In the genomic region with DNA sequence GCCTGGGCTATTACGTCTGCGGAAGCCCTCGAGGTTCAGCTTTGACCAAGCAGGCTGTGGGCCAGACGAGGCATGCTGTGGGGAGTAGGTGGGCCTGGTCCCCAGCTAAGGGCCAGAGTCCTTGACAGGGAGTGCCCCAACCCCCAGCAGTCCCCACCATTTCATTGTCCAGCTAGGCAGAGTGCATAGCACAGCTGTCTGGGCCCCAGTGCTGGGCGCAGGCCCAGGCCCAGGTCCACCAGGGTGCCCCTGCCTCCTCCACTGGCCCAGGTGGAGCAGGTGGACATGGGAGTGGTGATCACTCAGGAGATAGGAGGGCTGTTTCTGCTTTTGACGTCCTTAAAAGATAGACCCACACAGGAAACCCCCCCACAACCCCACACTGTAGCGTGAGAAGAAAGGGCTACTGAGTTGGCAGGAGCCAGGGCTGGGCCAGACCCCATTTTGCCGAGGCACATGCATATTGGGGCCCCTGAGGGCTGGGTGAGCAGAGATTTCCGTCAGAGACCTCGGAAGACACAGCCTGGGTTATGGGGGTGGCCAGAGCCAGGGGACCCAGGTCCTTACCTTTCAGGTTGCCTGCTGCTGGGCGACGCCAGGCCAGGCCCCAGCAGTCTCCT, we compare ENCODE assay signal across 23 cellular contexts. TPM values are rescaled to one million over a fixed set of nuclear protein-coding genes. Genes with fewer than 3 reads are reported as not detected.
DNase-seq lines count a peak whose midpoint lies in the region; ATAC-seq, FAIRE-seq and TF ChIP-seq lines count a peak whose summit lies in the region.
"Had no signal": no experiment of that assay in that cellular context is flagged by ENCODE, and none has a peak within 500 bp of the region (broad histone marks: within the 10 kb centered on the region; RNA-seq: fewer than 3 reads in every experiment).

No MANE protein-coding gene starts in this region.

- H3K27me3 ChIP-seq in HepG2 (ENCODE audit: control insufficient read depth in 1 of 2, insufficient read depth in 2 of 2, low read length in 2 of 2) (no peaks in the 10 kb centered on the region), right lobe of liver (no peaks in the 10 kb centered on the region), mesenchymal stem cell (ENCODE audit: control insufficient read depth in 1 of 2, insufficient read depth in 1 of 2, low read length in 2 of 2) (no peaks in the 10 kb centered on the region), thoracic aorta (replicated peaks; ENCODE audit: insufficient read depth) (no peaks in the 10 kb centered on the region)
- H3K27me3 ChIP-seq: BLaER1 treated with 17β-estradiol and CSF1 and Interleukin-3, amounts not matched to agents 10 nM and 100 nM; SJSA1; testis had no signal

- no peak overlapping the region for H3K4ac ChIP-seq in mesenchymal stem cell (ENCODE audit: low read depth in 1 of 2, low read length in 2 of 2)

- in situ Hi-C loops in HepG2 (cut with HindIII; ENCODE audit: extremely low pct_ligation_motif_present, low pct_unique_long_range_greater_than_20kb) = no loop called here

- no peak overlapping the region for H3K14ac ChIP-seq in mesenchymal stem cell (ENCODE audit: low read length in 2 of 2)

- H3K27me3 Mint-ChIP-seq in activated CD8-positive, alpha-beta T cell treated with anti-CD3 and anti-CD28 coated beads, Interleukin-2, amount 10 ng/mL, durations not matched to agents 7 days and 5 days (ENCODE audit: low read depth) = no peaks in the 10 kb centered on the region
- no peaks in the 10 kb centered on the region for H3K27me3 Mint-ChIP-seq in effector memory CD8-positive, alpha-beta T cell

- no TSS peak for BruUV-seq in HepG2 (replicated peaks; lab: Mats Ljungman, UMichigan)

- no peak for TF ChIP-seq RAD21 in HepG2 (CRISPR knock-in tag; IDR thresholded peaks at IDR 0.05)

- peaks cover 17% of the 10 kb centered on the region for H3K4me1 Mint-ChIP-seq in activated CD8-positive, alpha-beta T cell treated with anti-CD3 and anti-CD28 coated beads, Interleukin-2, amount 10 ng/mL, durations not matched to agents 7 days and 5 days (ENCODE audit: low read depth)
- peaks cover 7 to 9% of the 10 kb centered on the region in 2 donors for H3K4me1 Mint-ChIP-seq in effector memory CD8-positive, alpha-beta T cell (ENCODE audit: low read depth in 2 of 2)

- no peak overlapping the region for H3K4me3 Mint-ChIP-seq in activated CD8-positive, alpha-beta T cell treated with anti-CD3 and anti-CD28 coated beads, Interleukin-2, amount 10 ng/mL, durations not matched to agents 7 days and 5 days
- H3K4me3 Mint-ChIP-seq in effector memory CD8-positive, alpha-beta T cell = no peak overlapping the region

- peak overlapping the region; percentile 79 for H3K27ac Mint-ChIP-seq in activated CD8-positive, alpha-beta T cell treated with anti-CD3 and anti-CD28 coated beads, Interleukin-2, amount 10 ng/mL, durations not matched to agents 7 days and 5 days
- H3K27ac Mint-ChIP-seq in effector memory CD8-positive, alpha-beta T cell = peak overlapping the region in 1 of 2 donors; percentile 96

- H2BK15ac ChIP-seq in mesenchymal stem cell (ENCODE audit: low read depth, poor library complexity, severe bottlenecking) = no peak overlapping the region

- H3K9ac ChIP-seq in HepG2 (ENCODE audit: insufficient read depth, low read depth, low read length) = no peak overlapping the region
- H3K9ac ChIP-seq in mesenchymal stem cell (ENCODE audit: low read length) = no peak overlapping the region

- no peak overlapping the region for H3K18ac ChIP-seq in mesenchymal stem cell (ENCODE audit: low read depth in 1 of 2, low read length in 2 of 2)

- 91% methylated on average over 6 of the region's 12 CpGs for WGBS in HepG2 (ENCODE audit: low lambda C conversion rate)
- no CpG with 5 or more reads among the region's 12 CpGs for WGBS in right lobe of liver (ENCODE audit: insufficient coverage, low coverage, low lambda C conversion rate, missing lambda C conversion rate)
- 91% methylated on average over 12 of the region's 12 CpGs for WGBS in mesenchymal stem cell

- peaks cover 45% of the 10 kb centered on the region for H3K36me3 Mint-ChIP-seq in activated CD8-positive, alpha-beta T cell treated with anti-CD3 and anti-CD28 coated beads, Interleukin-2, amount 10 ng/mL, durations not matched to agents 7 days and 5 days (ENCODE audit: low read depth)
- H3K36me3 Mint-ChIP-seq in effector memory CD8-positive, alpha-beta T cell (ENCODE audit: insufficient read depth) = peaks cover 71% of the 10 kb centered on the region

- peak overlapping the region; percentile 31 for H4K91ac ChIP-seq in mesenchymal stem cell (ENCODE audit: low read length)

- no peak for FAIRE-seq in HepG2 (lab: Jason Lieb, UNC)
- FAIRE-seq in RCC 7860 (lab: Jason Lieb, UNC) = no peak
- FAIRE-seq: astrocyte, small intestine had no signal

- H3K4me1 ChIP-seq in HepG2 (ENCODE audit: insufficient read depth, low read length) (no peaks in the 10 kb centered on the region), right lobe of liver (no peaks in the 10 kb centered on the region), mesenchymal stem cell (ENCODE audit: control insufficient read depth, insufficient read depth, low read depth, low read length) (peaks cover 15% of the 10 kb centered on the region), thoracic aorta (ENCODE audit: control insufficient read depth in 1 of 2, low read depth in 2 of 2) (peaks cover 0 to 6% of the 10 kb centered on the region in 2 donors)
- H3K4me1 ChIP-seq: SJSA1 had no signal

- no peak overlapping the region for H2BK12ac ChIP-seq in mesenchymal stem cell (ENCODE audit: low read length in 2 of 2)

- H2BK5ac ChIP-seq in mesenchymal stem cell (ENCODE audit: low read depth, low read length, poor library complexity, severe bottlenecking) = no peak overlapping the region

- TF ChIP-seq POLR2A in HepG2 (IDR thresholded peaks at IDR 0.05; ENCODE audit: insufficient read depth in 1 of 2, low read depth in 2 of 2, low read length in 2 of 2) = no peak
- no peak for TF ChIP-seq POLR2A in right lobe of liver (IDR thresholded peaks at IDR 0.05)

- no peaks in the 10 kb centered on the region for H3K9me3 Mint-ChIP-seq in activated CD8-positive, alpha-beta T cell treated with anti-CD3 and anti-CD28 coated beads, Interleukin-2, amount 10 ng/mL, durations not matched to agents 7 days and 5 days (ENCODE audit: insufficient read depth)
- H3K9me3 Mint-ChIP-seq in effector memory CD8-positive, alpha-beta T cell = no peaks in the 10 kb centered on the region

- no peak overlapping the region for H2BK120ac ChIP-seq in mesenchymal stem cell (ENCODE audit: low read depth, low read length)

- POLR2A ChIA-PET in HepG2 (lab: Yijun Ruan, JAX) = no interaction called here
- POLR2A ChIA-PET in activated CD8-positive, alpha-beta T cell treated with anti-CD3 and anti-CD28 coated beads, Interleukin-2, amount 10 ng/mL, durations not matched to agents 7 days and 5 days (lab: Charles Lee) = interaction anchor here (0.6 to 2.0 kb wide), 2 partner anchors 12 to 74 kb away, joined by 3 to 6 read pairs; no protein-coding TSS in a partner anchor

- H4K8ac ChIP-seq in mesenchymal stem cell (ENCODE audit: low read length) = peak overlapping the region; percentile 9

- H2AK5ac ChIP-seq in mesenchymal stem cell (ENCODE audit: low read length, severe bottlenecking) = no peak overlapping the region

- H3K79me1 ChIP-seq in mesenchymal stem cell (replicated peaks; ENCODE audit: low read length, poor library complexity, severe bottlenecking) = no peaks in the 10 kb centered on the region

- TF ChIP-seq EP300 in HepG2 (IDR thresholded peaks at IDR 0.05; ENCODE audit: low read depth in 2 of 2, low read length in 2 of 2) = no peak
- no peak for TF ChIP-seq EP300 in HepG2 (CRISPR knock-in tag; IDR thresholded peaks at IDR 0.05; ENCODE audit: borderline replicate concordance)

- intact Hi-C loops in HepG2 (cut with micrococcal nuclease; ENCODE audit: unreplicated experiment) (no loop called here), right lobe of liver (cut with DNase I) (no loop called here)

- CTCF ChIA-PET in HepG2 (lab: Yijun Ruan, JAX; ENCODE audit: low intra/inter-chr PET ratio, low total read pairs) = no interaction called here
- CTCF ChIA-PET in activated CD8-positive, alpha-beta T cell treated with anti-CD3 and anti-CD28 coated beads, Interleukin-2, amount 10 ng/mL, durations not matched to agents 7 days and 5 days (lab: Charles Lee) = interaction anchor here (1.6 to 3.0 kb wide), 2 partner anchors 12 to 36 kb away, joined by 3 to 18 read pairs; no protein-coding TSS in a partner anchor

- ATAC-seq in HepG2 = no peak; the same call in 2 of the 3 replicates
- no peak for ATAC-seq in right lobe of liver
- ATAC-seq in activated CD8-positive, alpha-beta T cell treated with anti-CD3 and anti-CD28 coated beads, Interleukin-2, amount 10 ng/mL, durations not matched to agents 7 days and 5 days = peak; percentile 50
- no peak for ATAC-seq in thoracic aorta (ENCODE audit: insufficient number of reproducible peaks, low FRiP score, low read depth)
- ATAC-seq in effector memory CD8-positive, alpha-beta T cell (replicated peaks) = no peak

- H3K23ac ChIP-seq in mesenchymal stem cell (ENCODE audit: low read length in 2 of 2) = no peak overlapping the region

- no peaks in the 10 kb centered on the region for H3K9me3 ChIP-seq in HepG2 (ENCODE audit: low read length)
- no peaks in the 10 kb centered on the region for H3K9me3 ChIP-seq in right lobe of liver
- H3K9me3 ChIP-seq in mesenchymal stem cell (ENCODE audit: control insufficient read depth, low read length) = no peaks in the 10 kb centered on the region
- H3K9me3 ChIP-seq in thoracic aorta = no peaks in the 10 kb centered on the region
- H3K9me3 ChIP-seq: BLaER1 treated with 17β-estradiol and CSF1 and Interleukin-3, amounts not matched to agents 10 nM and 100 nM; SJSA1; testis had no signal

- no peak overlapping the region for H3K4me3 ChIP-seq in HepG2 (replicated peaks in 1 of 3; ENCODE audit: insufficient read depth in 1 of 3, low read depth in 2 of 3, low read length in 3 of 3)
- H3K4me3 ChIP-seq in right lobe of liver = no peak overlapping the region
- no peak overlapping the region for H3K4me3 ChIP-seq in mesenchymal stem cell (ENCODE audit: insufficient read depth in 1 of 2, low read depth in 1 of 2, low read length in 2 of 2)
- no peak overlapping the region for H3K4me3 ChIP-seq in thoracic aorta
- H3K4me3 ChIP-seq: BLaER1 treated with 17β-estradiol and CSF1 and Interleukin-3, amounts not matched to agents 10 nM and 100 nM; lung; SJSA1; testis had no signal

- no peak for DNase-seq in HepG2 (ENCODE audit: low spot score)
- DNase-seq in right lobe of liver = no peak
- no peak for DNase-seq in activated CD8-positive, alpha-beta T cell treated with anti-CD3 and anti-CD28 coated beads, Interleukin-2, amount 10 ng/mL, durations not matched to agents 7 days and 5 days
- no peak for DNase-seq in mesenchymal stem cell
- no peak for DNase-seq in thoracic aorta (ENCODE audit: low spot score)
- DNase-seq in effector memory CD8-positive, alpha-beta T cell = no peak
- DNase-seq in RCC 7860 (ENCODE audit: low spot score) = no peak
- DNase-seq in occipital lobe (lab: John Stamatoyannopoulos, UW) = no peak
- DNase-seq: ACHN; activated CD4-positive, alpha-beta T cell treated with anti-CD3 and anti-CD28 coated beads, Interleukin-2, amount 50 U/mL, for 1 hour; activated CD8-positive, alpha-beta memory T cell treated with anti-CD3 and anti-CD28 coated beads, Interleukin-2, amount 50 U/mL, for 48 hours; H7; kidney glomerular epithelial cell; NCI-H1048; NCI-H187; NCI-H524 treated with DMSO at 0.1 percent for 48 hours; small intestine; stimulated activated CD4-positive, alpha-beta T cell treated with anti-CD3 and anti-CD28 coated beads, Interleukin-1b, Interleukin-23, amount 100 ng/mL, for 48 hours; testis had no signal

- H3K79me2 ChIP-seq in HepG2 (ENCODE audit: insufficient read depth, low read length) = no peaks in the 10 kb centered on the region

- H3K4me2 ChIP-seq in HepG2 (ENCODE audit: low read depth, low read length) (no peak overlapping the region), mesenchymal stem cell (ENCODE audit: low read length, poor library complexity, severe bottlenecking) (no peak overlapping the region)
- H3K4me2 ChIP-seq: BLaER1 treated with 17β-estradiol and CSF1 and Interleukin-3, amounts not matched to agents 10 nM and 100 nM had no signal

- H3K27ac ChIP-seq in HepG2 (ENCODE audit: extremely low read length, insufficient read depth, low read length) (no peak overlapping the region), right lobe of liver (no peak overlapping the region), mesenchymal stem cell (ENCODE audit: low read length, poor library complexity, severe bottlenecking) (no peak overlapping the region), thoracic aorta (peak overlapping the region; percentile 17 to 59)
- H3K27ac ChIP-seq: SJSA1, testis had no signal

- H3K36me3 ChIP-seq in HepG2 (replicated peaks in 1 of 2; ENCODE audit: control insufficient read depth in 1 of 2, insufficient read depth in 2 of 2, low read length in 2 of 2) (peaks cover 36 to 77% of the 10 kb centered on the region in 2 experiments; a peak in 4 of 5 replicates), right lobe of liver (peaks cover 0 to 34% (median 7%) of the 10 kb centered on the region in 4 donors), mesenchymal stem cell (ENCODE audit: control insufficient read depth in 1 of 2, insufficient read depth in 2 of 2, low read depth in 1 of 2, low read length in 2 of 2) (peaks cover 78 to 94% of the 10 kb centered on the region in 2 experiments), thoracic aorta (peaks cover 85% of the 10 kb centered on the region)

- H4K20me1 ChIP-seq in HepG2 (ENCODE audit: insufficient read depth, low read length) = peaks cover under 1% of the 10 kb centered on the region; the same call in 1 of the 2 replicates

- TF ChIP-seq CTCF in HepG2 (CRISPR knock-in tag; IDR thresholded peaks at IDR 0.05) = no peak
- no peak for TF ChIP-seq CTCF in right lobe of liver (IDR thresholded peaks at IDR 0.05)
- no peak for TF ChIP-seq CTCF in thoracic aorta (IDR thresholded peaks at IDR 0.05)

- H2AFZ ChIP-seq in HepG2 (ENCODE audit: low read length) = no peak overlapping the region
- H2AFZ ChIP-seq in mesenchymal stem cell (ENCODE audit: low read depth, low read length) = no peak overlapping the region

RNA-seq across cellular contexts. Expression of gene SUSD2, which starts 11.7 kb away (rescaled TPM):
- total RNA-seq in HepG2 (2016; rRNA removed; fragmentation: Illumina TruSeq; extraction: Trizol) (0.94 and 2.1 TPM in 2 replicates), right lobe of liver (1 to 10 TPM in 4 of 6 experiments, under 1 TPM in 2; 0.61 to 6.8 (median 2.0) TPM), thoracic aorta (10 to 100 TPM; 16.8 to 43.2 TPM), occipital lobe (not detected)
- total RNA-seq in HepG2 (2016; cell fraction: cytosol; rRNA removed; fragmentation: Illumina TruSeq; extraction: Trizol; ENCODE audit: low read depth) = 0.20 and 0.44 TPM in 2 replicates
- total RNA-seq in HepG2 (2016; cell fraction: insoluble cytoplasmic fraction; rRNA removed; fragmentation: Illumina TruSeq; extraction: Trizol) = 0.64 and 2.1 TPM in 2 replicates
- total RNA-seq in HepG2 (2016; cell fraction: membrane; rRNA removed; fragmentation: Illumina TruSeq; extraction: Trizol) = 0.48 and 0.49 TPM in 2 replicates
- total RNA-seq in HepG2 (2016; cell fraction: nucleus; rRNA removed; fragmentation: Illumina TruSeq; extraction: Trizol) = 3.6 and 3.8 TPM in 2 replicates
- polyA plus RNA-seq in HepG2 (2011; rRNA removed) = 11.0 and 12.7 TPM in 2 replicates
- polyA plus RNA-seq in HepG2 (2011; cell fraction: cytosol; rRNA removed) = 3.8 and 6.5 TPM in 2 replicates
- 12.4 and 16.2 TPM in 2 replicates for polyA plus RNA-seq in HepG2 (2011; cell fraction: nucleus; rRNA removed)
- 2.7 and 4.1 TPM in 2 replicates for polyA plus RNA-seq in HepG2 (2012)
- 0.27 and 0.36 TPM in 2 replicates for polyA plus RNA-seq in HepG2 (2016; cell fraction: cytosol; fragmentation: Illumina TruSeq; extraction: Trizol; ENCODE audit: low read depth)
- polyA plus RNA-seq in HepG2 (2016; cell fraction: insoluble cytoplasmic fraction; fragmentation: Illumina TruSeq; extraction: Trizol; ENCODE audit: low read depth) = 1.3 and 1.8 TPM in 2 replicates
- polyA plus RNA-seq in HepG2 (2016; cell fraction: membrane; fragmentation: Illumina TruSeq; extraction: Trizol; ENCODE audit: low read depth) = 0.41 and 0.74 TPM in 2 replicates
- polyA plus RNA-seq in HepG2 (2016; cell fraction: nucleus; fragmentation: Illumina TruSeq; extraction: Trizol; ENCODE audit: insufficient read depth, low read depth) = 8.0 and 8.7 TPM in 2 replicates
- 0.77 and 15.6 TPM in 2 replicates for polyA minus RNA-seq in HepG2 (2011; rRNA and poly(A)+ RNA removed; ENCODE audit: low replicate concordance)
- 5.4 and 6.8 TPM in 2 replicates for polyA minus RNA-seq in HepG2 (2011; cell fraction: cytosol; rRNA and poly(A)+ RNA removed)
- 4.4 and 4.6 TPM in 2 replicates for polyA minus RNA-seq in HepG2 (2011; cell fraction: nucleus; rRNA and poly(A)+ RNA removed)
- total RNA-seq in activated CD8-positive, alpha-beta T cell treated with anti-CD3 and anti-CD28 coated beads, Interleukin-2, amount 10 ng/mL, durations not matched to agents 7 days and 5 days = 1 to 10 TPM; 1.3 to 1.9 TPM
- 19.4 TPM for polyA plus RNA-seq in mesenchymal stem cell (2013, experiment 1 of 2)
- polyA plus RNA-seq in mesenchymal stem cell (2013, experiment 2 of 2) = 19.1 TPM

Comparison
In these comparisons a context has a peak if more than half of its experiments do, and no peak if none do; other contexts are left out.
1. H3K27ac ChIP-seq: peak in thoracic aorta (2 of 2); none in HepG2 (single experiment), right lobe of liver (0 of 3) and mesenchymal stem cell (single experiment).